ENCODE assay signal across 12 cellular contexts in genomic region chr3:46127503-46127902, GRCh38.
DNase-seq lines count a peak whose midpoint lies in the region; ATAC-seq, FAIRE-seq and TF ChIP-seq lines count a peak whose summit lies in the region.
"Had no signal": no experiment of that assay in that cellular context is flagged by ENCODE, and none has a peak within 500 bp of the region (broad histone marks: within the 10 kb centered on the region; RNA-seq: fewer than 3 reads in every experiment).

No MANE protein-coding gene starts in this region.

- H3K36me3 Mint-ChIP-seq in dendritic cell treated with granulocyte-macrophage colony-stimulating factor and Interleukin-4, amounts not matched to agents 40 ng/mL and 50 ng/mL, for 4 days (ENCODE audit: low read depth): no peaks in the 10 kb centered on the region
- H3K36me3 Mint-ChIP-seq: stimulated activated effector memory CD8-positive, alpha-beta T cell treated with anti-CD3 and anti-CD28 coated beads, Interleukin-12 subunit alpha, Interleukin-12 subunit beta, amount 100 ng/mL, for 72 hours had no signal

- H3K4me3 Mint-ChIP-seq in dendritic cell treated with granulocyte-macrophage colony-stimulating factor and Interleukin-4, amounts not matched to agents 40 ng/mL and 50 ng/mL, for 4 days: no peak overlapping the region
- H3K4me3 Mint-ChIP-seq: stimulated activated effector memory CD8-positive, alpha-beta T cell treated with anti-CD3 and anti-CD28 coated beads, Interleukin-12 subunit alpha, Interleukin-12 subunit beta, amount 100 ng/mL, for 72 hours had no signal

- peaks cover 25% of the 10 kb centered on the region for H3K4me1 Mint-ChIP-seq in dendritic cell treated with granulocyte-macrophage colony-stimulating factor and Interleukin-4, amounts not matched to agents 40 ng/mL and 50 ng/mL, for 4 days (ENCODE audit: low read depth)

- ATAC-seq in omental fat pad (ENCODE audit: low FRiP score) (peak; percentile 56), GM19035 (IDR thresholded peaks at IDR 0.05; ENCODE audit: unreplicated experiment) (no peak)
- ATAC-seq: stimulated activated effector memory CD8-positive, alpha-beta T cell treated with anti-CD3 and anti-CD28 coated beads, Interleukin-12 subunit alpha, Interleukin-12 subunit beta, amount 100 ng/mL, for 72 hours had no signal

- H3K9me3 Mint-ChIP-seq in dendritic cell treated with granulocyte-macrophage colony-stimulating factor and Interleukin-4, amounts not matched to agents 40 ng/mL and 50 ng/mL, for 4 days: no peaks in the 10 kb centered on the region
- H3K9me3 Mint-ChIP-seq: stimulated activated effector memory CD8-positive, alpha-beta T cell treated with anti-CD3 and anti-CD28 coated beads, Interleukin-12 subunit alpha, Interleukin-12 subunit beta, amount 100 ng/mL, for 72 hours had no signal

- TF ChIP-seq POLR2A in NB4 (IDR thresholded peaks at IDR 0.05; ENCODE audit: extremely low read depth, insufficient read length): no peak

- H3K27me3 Mint-ChIP-seq in dendritic cell treated with granulocyte-macrophage colony-stimulating factor and Interleukin-4, amounts not matched to agents 40 ng/mL and 50 ng/mL, for 4 days: no peaks in the 10 kb centered on the region

- DNase-seq in Daoy (ENCODE audit: low read depth): peak; percentile 51
- peak; percentile 63 for DNase-seq in NB4 (ENCODE audit: low read depth)
- no peak for DNase-seq in omental fat pad (ENCODE audit: low spot score)
- no peak for DNase-seq in NCI-H1417 (lab: John Stamatoyannopoulos, UW)
- no peak for DNase-seq in NCI-H2196 treated with DMSO at 0.1 percent for 48 hours (lab: John Stamatoyannopoulos, UW; ENCODE audit: unreplicated experiment)
- no peak for DNase-seq in D721Med (ENCODE audit: insufficient read length, low spot score)
- DNase-seq: NCI-H1436 had no signal

- no peak for FAIRE-seq in D721Med (lab: Jason Lieb, UNC)

- H3K4me3 ChIP-seq in NB4 (ENCODE audit: low read depth, low read length): no peak overlapping the region
- H3K4me3 ChIP-seq: SK-N-MC, skin epidermis had no signal

- TF ChIP-seq CTCF in NB4 (IDR thresholded peaks at IDR 0.05; ENCODE audit: low read depth, low read length) (no peak), omental fat pad (IDR thresholded peaks at IDR 0.05) (no peak), D721Med (IDR thresholded peaks at IDR 0.05; ENCODE audit: insufficient read depth, missing control alignments) (no peak)

- intact Hi-C loops in dendritic cell treated with granulocyte-macrophage colony-stimulating factor and Interleukin-4, amounts not matched to agents 40 ng/mL and 50 ng/mL, for 4 days (cut with micrococcal nuclease): no loop called here

- H3K27ac Mint-ChIP-seq in dendritic cell treated with granulocyte-macrophage colony-stimulating factor and Interleukin-4, amounts not matched to agents 40 ng/mL and 50 ng/mL, for 4 days: peak overlapping the region; percentile 76
- H3K27ac Mint-ChIP-seq: stimulated activated effector memory CD8-positive, alpha-beta T cell treated with anti-CD3 and anti-CD28 coated beads, Interleukin-12 subunit alpha, Interleukin-12 subunit beta, amount 100 ng/mL, for 72 hours had no signal

Comparison
In these comparisons a context has a peak if more than half of its experiments do, and no peak if none do; other contexts are left out.
1. DNase-seq: peak in Daoy (single experiment) and NB4 (single experiment); none in omental fat pad (single experiment), NCI-H1417 (0 of 3), NCI-H2196 treated with DMSO at 0.1 percent for 48 hours (single experiment) and D721Med (single experiment).